18 cellular contexts compared by ENCODE assay signal in the genomic region with DNA sequence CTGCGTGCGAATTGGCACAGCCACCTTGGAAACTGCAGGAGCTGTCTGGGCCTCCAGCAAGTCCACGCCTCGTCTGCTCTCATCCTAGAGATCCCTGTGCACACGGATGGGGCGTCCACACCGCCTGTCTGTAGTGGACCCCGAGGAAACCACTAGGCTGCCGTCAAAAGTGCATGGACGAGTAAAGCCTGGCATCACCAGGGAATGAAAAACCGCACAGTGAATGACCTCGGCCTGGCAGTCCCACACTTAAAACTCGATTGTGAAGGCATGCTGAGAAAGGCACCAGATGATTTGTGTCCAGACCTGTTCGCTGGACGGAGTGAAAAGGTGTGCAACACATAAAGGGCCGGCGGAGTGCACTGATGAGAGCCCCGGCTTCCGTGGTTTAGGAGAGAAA.
"Had no signal": no experiment of that assay in that cellular context is flagged by ENCODE, and none has a peak within 500 bp of the region (broad histone marks: within the 10 kb centered on the region; RNA-seq: fewer than 3 reads in every experiment).

No MANE protein-coding gene starts in this region.

- H3K4me3 ChIP-seq: esophagus squamous epithelium, ovary, prostate gland, upper lobe of left lung had no signal

- H3K36me3 ChIP-seq: esophagus squamous epithelium, ovary, prostate gland, upper lobe of left lung had no signal

- DNase-seq: activated naive CD4-positive, alpha-beta T cell treated with anti-CD3 and anti-CD28 coated beads, Interleukin-2, amount 50 U/mL, for 16 hours; activated T-cell treated with anti-CD3 and anti-CD28 coated beads for 4 hours; activated T-cell treated with anti-CD3 and anti-CD28 coated beads, Interleukin-2, amount 50 U/mL, for 72 hours; amniotic stem cell; dermis blood vessel endothelial cell; effector CD8-positive, alpha-beta T cell; esophagus squamous epithelium; foreskin melanocyte; naive B cell; nephron progenitor cell; stimulated activated naive CD8-positive, alpha-beta T cell treated with anti-CD3 and anti-CD28 coated beads, Interleukin-15, Interleukin-2, amounts not matched to agents 100 U/mL and 50 U/mL, for 24 hours; T-helper 2 cell had no signal

- H3K27ac Mint-ChIP-seq: activated T-cell treated with anti-CD3 and anti-CD28 coated beads, Interleukin-2, amount 50 U/mL, for 72 hours; mesothelial cell of epicardium; naive B cell; nephron progenitor cell had no signal

- H3K4me3 Mint-ChIP-seq: activated T-cell treated with anti-CD3 and anti-CD28 coated beads, Interleukin-2, amount 50 U/mL, for 72 hours; central memory CD8-positive, alpha-beta T cell; mesothelial cell of epicardium; naive B cell; nephron progenitor cell had no signal

- ATAC-seq: activated T-cell treated with anti-CD3 and anti-CD28 coated beads, Interleukin-2, amount 50 U/mL, for 72 hours; stimulated activated naive CD8-positive, alpha-beta T cell treated with anti-CD3 and anti-CD28 coated beads, Interleukin-15, Interleukin-2, amounts not matched to agents 100 U/mL and 50 U/mL, for 24 hours had no signal

- H3K27ac ChIP-seq: epithelial cell of prostate, esophagus squamous epithelium, ovary, prostate gland, upper lobe of left lung had no signal

- H3K27me3 ChIP-seq: ovary, upper lobe of left lung had no signal

- H3K4me1 ChIP-seq: esophagus squamous epithelium, prostate gland, upper lobe of left lung had no signal

- H3K36me3 Mint-ChIP-seq: mesothelial cell of epicardium, naive B cell had no signal

- H3K9me3 Mint-ChIP-seq: activated T-cell treated with anti-CD3 and anti-CD28 coated beads, Interleukin-2, amount 50 U/mL, for 72 hours; central memory CD8-positive, alpha-beta T cell; mesothelial cell of epicardium; nephron progenitor cell had no signal

- H3K4me1 Mint-ChIP-seq: central memory CD8-positive, alpha-beta T cell; naive B cell had no signal

- H3K9me3 ChIP-seq: esophagus squamous epithelium, ovary, prostate gland, upper lobe of left lung had no signal
